In genomic region chr3:62990704-62991413, GRCh38 we compare ENCODE assay signal across 2 cellular contexts.
TF ChIP-seq lines count a peak whose summit lies in the region.

No MANE protein-coding gene starts in this region.

TF ChIP-seq in HepG2, 621 proteins besides CTCF, POLR2A, EP300 and RAD21:
- no peak for TF ChIP-seq KDM3A (CRISPR knock-in tag; IDR thresholded peaks at IDR 0.05; ENCODE audit: low read depth)
- no peak for TF ChIP-seq ATF3 (CRISPR knock-in tag; IDR thresholded peaks at IDR 0.05)
- no peak for TF ChIP-seq RFXAP (CRISPR knock-in tag; IDR thresholded peaks at IDR 0.05; ENCODE audit: borderline replicate concordance)
- no peak for TF ChIP-seq ZNF101 (CRISPR knock-in tag; IDR thresholded peaks at IDR 0.05; ENCODE audit: borderline replicate concordance, low read depth)
- peak; percentile 61 for TF ChIP-seq NFE2L2 (IDR thresholded peaks at IDR 0.05; ENCODE audit: low read length)

TF ChIP-seq in K562, 482 proteins besides CTCF, POLR2A, EP300 and RAD21:
- TF ChIP-seq MAFG (tag; conservative IDR thresholded peaks at IDR 0.05) (peak; percentile 46), E2F8 (IDR thresholded peaks at IDR 0.05; ENCODE audit: low read depth, partially characterized antibody) (no peak)
